Comparison of ENCODE assay signal across 15 cellular contexts in the genomic region with DNA sequence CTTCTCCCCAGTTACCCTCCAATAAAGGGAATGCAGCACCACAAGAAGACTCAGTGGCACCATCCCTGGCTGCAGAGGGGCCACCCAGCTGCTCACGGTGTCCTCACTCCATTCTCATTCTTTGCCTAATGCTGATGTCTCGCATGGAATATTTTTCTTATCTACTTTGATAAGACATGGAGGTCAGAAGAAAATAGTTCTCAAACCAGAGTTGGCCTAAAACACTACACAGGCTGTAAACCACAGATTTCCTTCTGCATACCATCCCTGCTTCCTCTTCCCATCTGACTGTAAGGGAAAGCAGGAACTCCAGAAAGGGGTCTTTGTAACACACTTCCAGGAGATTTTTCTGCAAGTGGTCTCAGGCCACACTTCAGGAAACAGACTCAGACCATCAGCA. TPM values are rescaled to one million over a fixed set of nuclear protein-coding genes. Genes with fewer than 3 reads are reported as not detected.
A peak's percentile ranks its signal among the peaks of the same experiment; 100 is the strongest.
DNase-seq lines count a peak whose midpoint lies in the region; ATAC-seq and TF ChIP-seq lines count a peak whose summit lies in the region.
"Had no signal": no experiment of that assay in that cellular context is flagged by ENCODE, and none has a peak within 500 bp of the region (broad histone marks: within the 10 kb centered on the region; RNA-seq: fewer than 3 reads in every experiment).

No MANE protein-coding gene starts in this region.

- H3K79me2 ChIP-seq in GM23248 (ENCODE audit: insufficient read depth), result no peaks in the 10 kb centered on the region

- intact Hi-C loops in lower lobe of right lung (cut with DNase I), result no loop called here

- in situ Hi-C loops in GM23248 (cut with MboI) (no loop called here), G401 (cut with HindIII; ENCODE audit: low sequenced_read_pairs) (no loop called here)

- no peak for TF ChIP-seq CTCF in lower lobe of right lung (IDR thresholded peaks at IDR 0.05)

- no peaks in the 10 kb centered on the region for H4K20me1 ChIP-seq in BLaER1
- no peaks in the 10 kb centered on the region for H4K20me1 ChIP-seq in GM23248 (ENCODE audit: insufficient read depth)

- H3K4me1 ChIP-seq in BLaER1, result peaks cover 84% of the 10 kb centered on the region
- H3K4me1 ChIP-seq in lower lobe of right lung, result peaks cover 71% of the 10 kb centered on the region
- peaks cover 7% of the 10 kb centered on the region; the same call in 1 of the 2 replicates for H3K4me1 ChIP-seq in GM23248 (ENCODE audit: insufficient read depth)

- ATAC-seq in lower lobe of right lung, result no peak
- ATAC-seq: GM23338 had no signal

- H3K36me3 ChIP-seq in BLaER1 (no peaks in the 10 kb centered on the region), lower lobe of right lung (no peaks in the 10 kb centered on the region), GM23248 (ENCODE audit: low read depth) (no peaks in the 10 kb centered on the region)

- H3K27ac ChIP-seq in BLaER1, result peak overlapping the region; percentile 95
- H3K27ac ChIP-seq in lower lobe of right lung, result peak overlapping the region; percentile 36
- no peak overlapping the region for H3K27ac ChIP-seq in GM23248

- no peaks in the 10 kb centered on the region for H3K9me2 ChIP-seq in GM23248 (ENCODE audit: insufficient read depth)

- 83 to 92% methylated on average over 2 of the region's 2 CpGs for WGBS in GM23248 (ENCODE audit: low coverage in 1 of 2, low lambda C conversion rate in 2 of 2, missing lambda C conversion rate in 2 of 2), 2 experiments

- H3F3A ChIP-seq in GM23248 (ENCODE audit: insufficient read depth), result no peaks in the 10 kb centered on the region

- H3K4me2 ChIP-seq in BLaER1 (peak overlapping the region; percentile 87), GM23248 (ENCODE audit: unreplicated experiment) (no peak overlapping the region)
- H3K4me2 ChIP-seq: GM23338 had no signal

- H3K9ac ChIP-seq in BLaER1 (peak overlapping the region; percentile 40; the same call in 1 of the 2 replicates), GM23248 (no peak overlapping the region)

- H3K4me3 ChIP-seq in BLaER1, result no peak overlapping the region
- no peak overlapping the region for H3K4me3 ChIP-seq in lower lobe of right lung
- no peak overlapping the region for H3K4me3 ChIP-seq in GM23248
- H3K4me3 ChIP-seq: GM23338 had no signal

- H2AFZ ChIP-seq in GM23248, result no peak overlapping the region
- H2AFZ ChIP-seq: GM23338 had no signal

- H3K9me3 ChIP-seq in BLaER1, result peaks cover 7% of the 10 kb centered on the region; the same call in 1 of the 2 replicates
- H3K9me3 ChIP-seq in lower lobe of right lung, result no peaks in the 10 kb centered on the region
- no peaks in the 10 kb centered on the region for H3K9me3 ChIP-seq in GM23248 (ENCODE audit: low read depth)

- DNase-seq in Ammon's horn (ENCODE audit: low spot score), result peak; percentile 36
- peak; percentile 17 for DNase-seq in OCI-M1 (lab: John Stamatoyannopoulos, UW)
- no peak for DNase-seq in lower lobe of right lung
- DNase-seq in GM23248, result no peak
- no peak for DNase-seq in NCI-H446 treated with DMSO at 0.1 percent for 48 hours (lab: John Stamatoyannopoulos, UW)
- DNase-seq in activated gamma-delta T cell (lab: John Stamatoyannopoulos, UW), result no peak
- no peak for DNase-seq in G401 (ENCODE audit: low spot score)
- DNase-seq: KG1, NCI-H1105, NCI-H187, NCI-H345, NCI-H526 treated with DMSO at 0.1 percent for 48 hours, RPMI8226 had no signal

- H3K27me3 ChIP-seq in BLaER1 (no peaks in the 10 kb centered on the region), lower lobe of right lung (ENCODE audit: low read depth) (no peaks in the 10 kb centered on the region), GM23248 (replicated peaks; ENCODE audit: insufficient read depth) (no peaks in the 10 kb centered on the region)

RNA-seq across cellular contexts. Expression of a gene that starts 43.1 kb away (rescaled TPM):
- 99.7 TPM for total RNA-seq in lower lobe of right lung
- not detected in 2 replicates for total RNA-seq in GM23248 (2014; rRNA removed; shearing (Covaris generic))
- 0.03 TPM in 1 of 2 replicates, not detected in the other for polyA plus RNA-seq in GM23248 (2016; fragmentation: Nextera tagmentation; extraction: Ambion mirVana)
- total RNA-seq in G401 (2014; rRNA removed; shearing (Covaris generic)), result not detected in 2 replicates
- total RNA-seq: GM23338 had no signal

Comparison
In these comparisons a context has a peak if more than half of its experiments do, and no peak if none do; other contexts are left out.
1. DNase-seq: peak in Ammon's horn (single experiment) and OCI-M1 (single experiment); none in lower lobe of right lung (single experiment), GM23248 (single experiment), NCI-H446 treated with DMSO at 0.1 percent for 48 hours (single experiment), activated gamma-delta T cell (single experiment) and G401 (single experiment).
2. RNA of a gene that starts 43.1 kb away (total RNA-seq): 99.7 TPM in lower lobe of right lung (single experiment); not detected in GM23248 and not detected in G401; every median in the first group is over 100 times any median in the second.